In the genomic region with DNA sequence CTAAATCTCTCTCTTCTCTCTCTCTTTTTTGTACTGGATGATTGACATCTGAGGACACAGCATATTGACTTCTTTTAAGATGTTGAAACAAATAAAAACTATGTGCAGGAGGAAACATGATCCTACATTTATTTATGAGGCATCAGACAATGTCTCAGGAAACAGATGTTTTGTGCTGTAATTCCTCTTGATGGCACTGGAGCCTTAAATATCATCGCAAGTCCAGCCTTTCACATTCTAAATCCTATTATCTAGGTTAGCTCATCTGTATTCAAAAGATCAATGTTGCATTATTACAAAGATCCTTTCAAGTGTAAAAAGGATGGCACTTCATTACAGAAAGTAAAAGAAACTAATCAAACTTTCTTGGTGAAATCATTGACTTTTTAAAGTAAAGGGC, we compare ENCODE assay signal across 1 cellular context.
TF ChIP-seq lines count a peak whose summit lies in the region.

No MANE protein-coding gene starts in this region.

TF ChIP-seq in GM23338, 12 proteins besides CTCF, POLR2A, EP300 and RAD21 (continued from another document):
- TF ChIP-seq REST (IDR thresholded peaks at IDR 0.05; ENCODE audit: unreplicated experiment) (no peak), JUNB (IDR thresholded peaks at IDR 0.05; ENCODE audit: unreplicated experiment) (no peak), EZH2 (IDR thresholded peaks at IDR 0.05; ENCODE audit: low read depth, unreplicated experiment) (no peak), ZNF331 (CRISPR knock-in tag; IDR thresholded peaks at IDR 0.05; ENCODE audit: low read depth) (no peak), ZNF462 (CRISPR knock-in tag; IDR thresholded peaks at IDR 0.05) (no peak), POLR2AphosphoS5 (IDR thresholded peaks at IDR 0.05; ENCODE audit: low read depth) (no peak), ZNF114 (CRISPR knock-in tag; IDR thresholded peaks at IDR 0.05) (no peak), NANOG (IDR thresholded peaks at IDR 0.05; ENCODE audit: borderline replicate concordance) (no peak), CREB1 (CRISPR knock-in tag; IDR thresholded peaks at IDR 0.05; ENCODE audit: low read depth) (no peak), STAT1 (IDR thresholded peaks at IDR 0.05; ENCODE audit: unreplicated experiment) (no peak)
- TF ChIP-seq, protein P1, sequence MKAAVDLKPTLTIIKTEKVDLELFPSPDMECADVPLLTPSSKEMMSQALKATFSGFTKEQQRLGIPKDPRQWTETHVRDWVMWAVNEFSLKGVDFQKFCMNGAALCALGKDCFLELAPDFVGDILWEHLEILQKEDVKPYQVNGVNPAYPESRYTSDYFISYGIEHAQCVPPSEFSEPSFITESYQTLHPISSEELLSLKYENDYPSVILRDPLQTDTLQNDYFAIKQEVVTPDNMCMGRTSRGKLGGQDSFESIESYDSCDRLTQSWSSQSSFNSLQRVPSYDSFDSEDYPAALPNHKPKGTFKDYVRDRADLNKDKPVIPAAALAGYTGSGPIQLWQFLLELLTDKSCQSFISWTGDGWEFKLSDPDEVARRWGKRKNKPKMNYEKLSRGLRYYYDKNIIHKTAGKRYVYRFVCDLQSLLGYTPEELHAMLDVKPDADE (IDR thresholded peaks at IDR 0.05): no peak
TF ChIP-seq in GM23338: peak in this region for 0.
